ENCODE assay signal across 23 cellular contexts in genomic region chr9:68778635-68779034, GRCh38.
DNase-seq lines count a peak whose midpoint lies in the region; ATAC-seq, FAIRE-seq and TF ChIP-seq lines count a peak whose summit lies in the region.
"Had no signal": no experiment of that assay in that cellular context is flagged by ENCODE, and none has a peak within 500 bp of the region (broad histone marks: within the 10 kb centered on the region; RNA-seq: fewer than 3 reads in every experiment).

No MANE protein-coding gene starts in this region.

- H3K27ac Mint-ChIP-seq in GM23338 (no peak overlapping the region), astrocyte (ENCODE audit: unreplicated experiment) (no peak overlapping the region)
- H3K27ac Mint-ChIP-seq: activated CD4-positive, alpha-beta memory T cell treated with anti-CD3 and anti-CD28 coated beads for 36 hours; activated naive CD4-positive, alpha-beta T cell treated with anti-CD3 and anti-CD28 coated beads, Interleukin-2, amount 50 U/mL, for 72 hours; T-cell had no signal

- no peak for FAIRE-seq in astrocyte (lab: Jason Lieb, UNC)

- DNase-seq in GM23338 (ENCODE audit: low spot score) (no peak), astrocyte (ENCODE audit: low read depth) (no peak), lower lobe of right lung (no peak), NCI-H526 treated with DMSO at 0.1 percent for 48 hours (lab: John Stamatoyannopoulos, UW) (no peak), NCI-H2196 treated with DMSO at 0.1 percent for 48 hours (lab: John Stamatoyannopoulos, UW; ENCODE audit: unreplicated experiment) (no peak)
- DNase-seq: activated CD4-positive, alpha-beta memory T cell treated with anti-CD3 and anti-CD28 coated beads for 36 hours; activated T-cell treated with anti-CD3 and anti-CD28 coated beads, Interleukin-2, amount 50 U/mL, for 4 hours; brain microvascular endothelial cell; dermis blood vessel endothelial cell; GF-D8; GOT3; head of caudate nucleus; NCI-H1092; NCI-H2107; NCI-H774; sigmoid colon; stimulated activated CD4-positive, alpha-beta T cell treated with anti-CD3 and anti-CD28 coated beads, Interleukin-2, amount 100 ng/mL, for 24 hours; T-cell; WERI-Rb-1 had no signal

- H3K9ac ChIP-seq in BLaER1 = no peak overlapping the region
- H3K9ac ChIP-seq in astrocyte (ENCODE audit: low read length) = no peak overlapping the region

- peaks cover 3% of the 10 kb centered on the region for H3K4me1 Mint-ChIP-seq in GM23338
- H3K4me1 Mint-ChIP-seq in astrocyte (ENCODE audit: low read depth, unreplicated experiment) = peaks cover 8% of the 10 kb centered on the region

- no peak overlapping the region for H3K4me3 Mint-ChIP-seq in GM23338
- no peak overlapping the region for H3K4me3 Mint-ChIP-seq in astrocyte (ENCODE audit: unreplicated experiment)
- H3K4me3 Mint-ChIP-seq: activated CD4-positive, alpha-beta memory T cell treated with anti-CD3 and anti-CD28 coated beads for 36 hours; activated T-cell treated with anti-CD3 and anti-CD28 coated beads, Interleukin-2, amount 50 U/mL, for 4 hours; T-cell had no signal

- H3K4me2 ChIP-seq in BLaER1 (peak overlapping the region; percentile 92; the same call in 1 of the 2 replicates), GM23338 (peak overlapping the region; percentile 92), astrocyte (ENCODE audit: low read length) (no peak overlapping the region)

- H2AFZ ChIP-seq in GM23338 (no peak overlapping the region), astrocyte (ENCODE audit: low read depth, low read length) (peak overlapping the region; percentile 21)

- H3K9me2 ChIP-seq in GM23338 (ENCODE audit: insufficient read depth) = no peaks in the 10 kb centered on the region

- intact Hi-C loops in lower lobe of right lung (cut with DNase I) = no loop called here

- H3K27me3 ChIP-seq in BLaER1 (no peaks in the 10 kb centered on the region), GM23338 (ENCODE audit: insufficient read depth) (no peaks in the 10 kb centered on the region), astrocyte (ENCODE audit: insufficient read depth, low read length) (no peaks in the 10 kb centered on the region), lower lobe of right lung (ENCODE audit: low read depth) (no peaks in the 10 kb centered on the region)
- H3K27me3 ChIP-seq: brain microvascular endothelial cell, sigmoid colon had no signal

- H3K79me2 ChIP-seq in GM23338 (replicated peaks; ENCODE audit: insufficient read depth) (peaks cover 28% of the 10 kb centered on the region), astrocyte (ENCODE audit: insufficient read depth, low read length) (peaks cover 32% of the 10 kb centered on the region)

- H3K36me3 Mint-ChIP-seq in GM23338 (ENCODE audit: low read depth) (no peaks in the 10 kb centered on the region), astrocyte (ENCODE audit: low read depth, unreplicated experiment) (no peaks in the 10 kb centered on the region)
- H3K36me3 Mint-ChIP-seq: activated CD4-positive, alpha-beta memory T cell treated with anti-CD3 and anti-CD28 coated beads for 36 hours; activated naive CD4-positive, alpha-beta T cell treated with anti-CD3 and anti-CD28 coated beads, Interleukin-2, amount 50 U/mL, for 72 hours; T-cell had no signal

- H3K9me3 Mint-ChIP-seq in GM23338 (no peaks in the 10 kb centered on the region), astrocyte (ENCODE audit: unreplicated experiment) (no peaks in the 10 kb centered on the region)
- H3K9me3 Mint-ChIP-seq: activated CD4-positive, alpha-beta memory T cell treated with anti-CD3 and anti-CD28 coated beads for 36 hours; activated naive CD4-positive, alpha-beta T cell treated with anti-CD3 and anti-CD28 coated beads, Interleukin-2, amount 50 U/mL, for 72 hours; activated T-cell treated with anti-CD3 and anti-CD28 coated beads, Interleukin-2, amount 50 U/mL, for 4 hours; T-cell had no signal

- H3K36me3 ChIP-seq in BLaER1 (no peaks in the 10 kb centered on the region), GM23338 (ENCODE audit: insufficient read depth) (peaks cover 3% of the 10 kb centered on the region; the same call in 1 of the 2 replicates), astrocyte (ENCODE audit: insufficient read depth, low read length) (no peaks in the 10 kb centered on the region), lower lobe of right lung (no peaks in the 10 kb centered on the region)
- H3K36me3 ChIP-seq: brain microvascular endothelial cell, sigmoid colon, WERI-Rb-1 had no signal

- H3K9me3 ChIP-seq in BLaER1 = no peaks in the 10 kb centered on the region
- H3K9me3 ChIP-seq in astrocyte (ENCODE audit: insufficient read depth, low read depth, low read length) = no peaks in the 10 kb centered on the region
- H3K9me3 ChIP-seq in lower lobe of right lung = no peaks in the 10 kb centered on the region
- H3K9me3 ChIP-seq: sigmoid colon had no signal

- H3K4me1 ChIP-seq in BLaER1 (peaks cover 39% of the 10 kb centered on the region), GM23338 (ENCODE audit: insufficient read depth) (peaks cover 15% of the 10 kb centered on the region), astrocyte (ENCODE audit: insufficient read depth, low read length) (peaks cover 9% of the 10 kb centered on the region), lower lobe of right lung (peaks cover 42% of the 10 kb centered on the region)

- H3K27ac ChIP-seq in BLaER1 (no peak overlapping the region), GM23338 (ENCODE audit: low read depth) (0 out of 2 replicates have a peak overlapping the region, but pooled peaks have one; percentile 94), astrocyte (ENCODE audit: low read depth, low read length) (no peak overlapping the region), lower lobe of right lung (peak overlapping the region; percentile 94)

- H4K20me1 ChIP-seq in BLaER1 = peaks cover 35% of the 10 kb centered on the region
- H4K20me1 ChIP-seq in GM23338 (replicated peaks; ENCODE audit: insufficient read depth) = peaks cover 4% of the 10 kb centered on the region; the same call in 1 of the 2 replicates
- peaks cover 24% of the 10 kb centered on the region for H4K20me1 ChIP-seq in astrocyte (ENCODE audit: insufficient read depth, low read length)

- no peaks in the 10 kb centered on the region for H3F3A ChIP-seq in GM23338 (replicated peaks; ENCODE audit: low read depth)

- TF ChIP-seq CTCF in GM23338 (conservative IDR thresholded peaks at IDR 0.05; ENCODE audit: low read depth in 2 of 2) (no peak), astrocyte (IDR thresholded peaks at IDR 0.05; ENCODE audit: insufficient read depth, low read depth, low read length) (no peak), lower lobe of right lung (IDR thresholded peaks at IDR 0.05) (no peak)

- H3K27me3 Mint-ChIP-seq in GM23338 (ENCODE audit: insufficient read depth, low read depth, poor library complexity) (no peaks in the 10 kb centered on the region), astrocyte (ENCODE audit: low read depth, unreplicated experiment) (peaks cover 3% of the 10 kb centered on the region)
- H3K27me3 Mint-ChIP-seq: activated CD4-positive, alpha-beta memory T cell treated with anti-CD3 and anti-CD28 coated beads for 36 hours had no signal

- H3K4me3 ChIP-seq in BLaER1 (no peak overlapping the region), GM23338 (peak overlapping the region; percentile 72; the same call in 1 of the 2 replicates), astrocyte (ENCODE audit: insufficient read depth, low read depth, low read length) (no peak overlapping the region), lower lobe of right lung (no peak overlapping the region)

- ATAC-seq in GM23338 (no peak), lower lobe of right lung (no peak), GM18868 (IDR thresholded peaks at IDR 0.05; ENCODE audit: unreplicated experiment) (no peak), GM18498 (IDR thresholded peaks at IDR 0.05; ENCODE audit: unreplicated experiment) (no peak)

TF ChIP-seq in GM23338, 12 proteins besides CTCF, POLR2A, EP300 and RAD21 (continues in another document):
- TF ChIP-seq EZH2phosphoT487 (IDR thresholded peaks at IDR 0.05; ENCODE audit: unreplicated experiment) = no peak
- TF ChIP-seq NANOG (IDR thresholded peaks at IDR 0.05; ENCODE audit: borderline replicate concordance) = no peak
- TF ChIP-seq EZH2 (IDR thresholded peaks at IDR 0.05; ENCODE audit: low read depth, unreplicated experiment) = no peak
- no peak for TF ChIP-seq ZNF114 (CRISPR knock-in tag; IDR thresholded peaks at IDR 0.05)
- no peak for TF ChIP-seq CREB1 (CRISPR knock-in tag; IDR thresholded peaks at IDR 0.05; ENCODE audit: low read depth)
- TF ChIP-seq POLR2AphosphoS5 (IDR thresholded peaks at IDR 0.05; ENCODE audit: low read depth) = no peak

Comparison
In these comparisons a context has a peak if more than half of its experiments do, and no peak if none do; other contexts are left out.
1. H3K27ac ChIP-seq: peak in GM23338 (single experiment) and lower lobe of right lung (single experiment); none in BLaER1 (single experiment) and astrocyte (single experiment).